Comparison of ENCODE assay signal across 7 cellular contexts in the genomic region with DNA sequence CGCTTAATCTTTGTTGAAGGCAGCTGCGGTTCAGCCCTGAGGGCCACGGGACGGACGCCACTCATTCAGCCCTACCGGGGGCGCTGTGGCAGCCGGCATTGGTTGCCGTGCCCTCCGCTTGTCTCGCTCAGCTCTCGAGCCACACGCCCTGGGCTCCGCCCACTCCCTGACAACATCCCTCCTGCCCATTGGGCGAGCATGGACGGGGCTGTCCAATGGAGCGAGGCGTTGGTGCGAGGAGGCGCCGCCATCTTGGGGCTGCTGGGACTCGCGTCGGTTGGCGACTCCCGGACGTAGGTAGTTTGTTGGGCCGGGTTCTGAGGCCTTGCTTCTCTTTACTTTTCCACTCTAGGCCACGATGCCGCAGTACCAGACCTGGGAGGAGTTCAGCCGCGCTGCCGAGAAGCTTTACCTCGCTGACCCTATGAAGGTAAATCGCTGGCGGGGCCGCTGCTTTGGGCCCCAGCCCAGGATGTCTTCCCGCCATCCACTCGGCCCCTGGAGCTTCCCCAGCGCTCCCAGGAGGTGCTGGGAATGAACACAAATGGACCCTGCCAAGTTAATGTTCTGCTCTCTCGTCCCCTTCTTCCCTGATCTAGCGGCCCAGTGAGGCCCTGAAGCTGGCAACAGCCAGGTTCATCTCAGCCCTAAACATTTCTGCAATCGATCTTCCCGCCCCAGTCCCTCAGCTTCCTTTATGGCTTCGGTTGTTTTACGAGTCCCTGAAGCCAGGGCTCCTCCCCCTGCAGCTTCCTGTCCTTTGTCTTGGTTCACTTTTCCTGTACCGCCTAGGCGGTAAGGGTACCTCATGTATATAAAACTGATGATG.
DNase-seq lines count a peak whose midpoint lies in the region; ATAC-seq, FAIRE-seq and TF ChIP-seq lines count a peak whose summit lies in the region.

TSS of gene SRP9 (plus strand) at position 244 of the 829 bp plus-strand sequence. CDS start at position 359, 115 bp downstream.

- FAIRE-seq in GM18507 (lab: Jason Lieb, UNC): peak; percentile 100

- DNase-seq in GM18507 (ENCODE audit: extremely low spot score, insufficient read length, low read depth) (peak; percentile 92), NCI-H2029 (lab: John Stamatoyannopoulos, UW) (peak; percentile 98), T-helper 9 cell (peak; percentile 97), astrocyte of the spinal cord (ENCODE audit: low read depth, low spot score) (peak; percentile 98), hippocampal formation (lab: John Stamatoyannopoulos, UW) (peak; percentile 98), retina (peak; percentile 99)

- peak; percentile 99 for ATAC-seq in HG02981 (IDR thresholded peaks at IDR 0.05; ENCODE audit: unreplicated experiment)

- peak within 1 kb of the TSS; percentile 68 for H3K4me3 ChIP-seq in astrocyte of the spinal cord (ENCODE audit: low read depth, low read length)

- in situ Hi-C loops in astrocyte of the spinal cord (cut with HindIII; ENCODE audit: low sequenced_read_pairs): no loop called here

- peak; percentile 89 for TF ChIP-seq CTCF in astrocyte of the spinal cord (IDR thresholded peaks at IDR 0.05; ENCODE audit: low read depth, low read length)

Comparison
In these comparisons a context has a peak if more than half of its experiments do, and no peak if none do; other contexts are left out.
1. Peak in every context shown above with its lines: DNase-seq, ATAC-seq and H3K4me3 ChIP-seq.